In the genomic region with DNA sequence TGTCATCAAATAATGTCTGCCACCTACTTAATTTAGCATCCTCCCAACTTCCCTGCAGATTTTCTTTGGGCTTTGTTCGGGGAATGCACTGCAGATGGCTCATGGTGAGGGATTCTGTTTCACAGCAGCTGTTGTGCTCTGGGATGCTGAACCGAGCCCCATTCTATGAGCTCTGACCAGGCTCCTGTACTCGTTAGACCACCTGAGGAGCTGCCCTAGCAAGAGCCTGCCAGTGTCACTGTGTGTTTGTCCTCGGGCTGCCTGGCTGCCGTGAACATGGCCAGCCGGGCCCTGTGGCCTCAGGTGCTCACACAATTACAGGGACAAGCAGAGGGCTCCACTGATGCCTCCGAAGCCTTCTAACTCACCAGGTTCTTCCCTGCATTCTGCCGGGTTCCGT, we compare ENCODE assay signal across 20 cellular contexts.
"Had no signal": no experiment of that assay in that cellular context is flagged by ENCODE, and none has a peak within 500 bp of the region (broad histone marks: within the 10 kb centered on the region; RNA-seq: fewer than 3 reads in every experiment).

No MANE protein-coding gene starts in this region.

- H3K4me3 ChIP-seq: ascending aorta, breast epithelium, heart left ventricle, tibial nerve, vagina had no signal

- H3K27me3 ChIP-seq: ascending aorta, breast epithelium, heart left ventricle, neutrophil, tibial nerve, vagina had no signal

- H3K4me1 ChIP-seq: ascending aorta, breast epithelium, tibial nerve had no signal

- H3K36me3 ChIP-seq: ascending aorta, breast epithelium, heart left ventricle, neutrophil, tibial nerve, vagina had no signal

- H3K27ac ChIP-seq: ascending aorta, breast epithelium, epithelial cell of prostate, neutrophil, parathyroid adenoma, tibial nerve, vagina had no signal

- ATAC-seq: activated CD4-positive, CD25-positive, alpha-beta regulatory T cell treated with anti-CD3 and anti-CD28 coated beads, Interleukin-2, amount 50 U/mL, for 24 hours; effector memory CD8-positive, alpha-beta T cell; heart left ventricle; left cardiac atrium had no signal

- DNase-seq: activated CD4-positive, alpha-beta T cell treated with anti-CD3 and anti-CD28 coated beads, Interleukin-2, amount 50 U/mL, for 1 hour; activated naive CD4-positive, alpha-beta T cell treated with anti-CD3 and anti-CD28 coated beads, Interleukin-2, amount 10 ng/mL, durations not matched to agents 7 days and 5 days; activated T-cell treated with anti-CD3 and anti-CD28 coated beads, Interleukin-2, amount 50 U/mL, for 24 hours; cerebellar nuclear complex; effector memory CD8-positive, alpha-beta T cell; foreskin melanocyte; heart left ventricle; left cardiac atrium; midbrain; stimulated activated CD4-positive, alpha-beta T cell treated with anti-CD3 and anti-CD28 coated beads, Interleukin-2, amount 100 ng/mL, for 48 hours; stimulated activated naive CD4-positive, alpha-beta T cell; substantia nigra had no signal

- H3K9me3 ChIP-seq: ascending aorta, heart left ventricle, neutrophil, vagina had no signal
